In genomic region chr4:71032106-71032505, GRCh38 we compare ENCODE assay signal across 7 cellular contexts. TPM values are rescaled to one million over a fixed set of nuclear protein-coding genes. Genes with fewer than 3 reads are reported as not detected.
A peak's percentile ranks its signal among the peaks of the same experiment; 100 is the strongest.
DNase-seq lines count a peak whose midpoint lies in the region; TF ChIP-seq lines count a peak whose summit lies in the region.
"Not testable (repeated sequence)": the region's sequence is repeated elsewhere in the genome, so short reads cannot be mapped to it uniquely, and the experiment has no call there.

No MANE protein-coding gene starts in this region.

- H4K20me1 ChIP-seq in osteoblast (ENCODE audit: insufficient read depth, low read length): not testable (repeated sequence)

- not testable (repeated sequence) for H3K4me1 Mint-ChIP-seq in activated naive CD4-positive, alpha-beta T cell treated with anti-CD3 and anti-CD28 coated beads, Interleukin-2, amount 10 ng/mL, durations not matched to agents 7 days and 5 days

- not testable (repeated sequence) for H3K4me3 ChIP-seq in MG63; choroid plexus epithelial cell (ENCODE audit: low read depth, low read length)
- peak overlapping the region; percentile 22 for H3K4me3 ChIP-seq in osteoblast (ENCODE audit: insufficient read depth, low read length)

- H3K36me3 ChIP-seq in MG63; osteoblast (ENCODE audit: insufficient read depth, low read length): not testable (repeated sequence)

- peak overlapping the region; percentile 48 for H3K4me2 ChIP-seq in osteoblast (ENCODE audit: insufficient read depth, low read length)

- DNase-seq in AG20443 (ENCODE audit: low spot score) (peak; percentile 56), HCEC 1CT (peak; percentile 70), MG63 (peak; percentile 35), choroid plexus epithelial cell (ENCODE audit: low read depth) (peak; percentile 52), glomerular visceral epithelial cell (ENCODE audit: extremely low spot score) (peak; percentile 85), osteoblast (ENCODE audit: insufficient read length, low spot score, missing footprints) (peak; percentile 32)
- not testable (repeated sequence) for DNase-seq in activated naive CD4-positive, alpha-beta T cell treated with anti-CD3 and anti-CD28 coated beads, Interleukin-2, amount 10 ng/mL, durations not matched to agents 7 days and 5 days

- peaks cover 11% of the 10 kb centered on the region for H3K4me1 ChIP-seq in osteoblast (ENCODE audit: insufficient read depth, low read length)

- peak overlapping the region; percentile 68 for H2AFZ ChIP-seq in osteoblast (ENCODE audit: low read length)

- H3K36me3 Mint-ChIP-seq in activated naive CD4-positive, alpha-beta T cell treated with anti-CD3 and anti-CD28 coated beads, Interleukin-2, amount 10 ng/mL, durations not matched to agents 7 days and 5 days: peaks cover 19% of the 10 kb centered on the region

- H3K9me3 Mint-ChIP-seq in activated naive CD4-positive, alpha-beta T cell treated with anti-CD3 and anti-CD28 coated beads, Interleukin-2, amount 10 ng/mL, durations not matched to agents 7 days and 5 days: not testable (repeated sequence)

- TF ChIP-seq CTCF in choroid plexus epithelial cell (conservative IDR thresholded peaks at IDR 0.05; ENCODE audit: low read depth, low read length); osteoblast (IDR thresholded peaks at IDR 0.05; ENCODE audit: extremely low read depth, low read depth, low read length): not testable (repeated sequence)

- not testable (repeated sequence) for H3K79me2 ChIP-seq in osteoblast (ENCODE audit: insufficient read depth, low read length)

- H3K27ac Mint-ChIP-seq in activated naive CD4-positive, alpha-beta T cell treated with anti-CD3 and anti-CD28 coated beads, Interleukin-2, amount 10 ng/mL, durations not matched to agents 7 days and 5 days: peak overlapping the region; percentile 54

- H3K27ac ChIP-seq in osteoblast (ENCODE audit: low read depth, low read length): peak overlapping the region; percentile 94

- H3K27me3 ChIP-seq in MG63; osteoblast (ENCODE audit: insufficient read depth, low read length): not testable (repeated sequence)

- H3K9me3 ChIP-seq in MG63; osteoblast (ENCODE audit: low read depth, low read length): not testable (repeated sequence)

- H3K4me3 Mint-ChIP-seq in activated naive CD4-positive, alpha-beta T cell treated with anti-CD3 and anti-CD28 coated beads, Interleukin-2, amount 10 ng/mL, durations not matched to agents 7 days and 5 days: not testable (repeated sequence)

- not testable (repeated sequence) for H3K27me3 Mint-ChIP-seq in activated naive CD4-positive, alpha-beta T cell treated with anti-CD3 and anti-CD28 coated beads, Interleukin-2, amount 10 ng/mL, durations not matched to agents 7 days and 5 days

- CTCF ChIA-PET in activated naive CD4-positive, alpha-beta T cell treated with anti-CD3 and anti-CD28 coated beads, Interleukin-2, amount 10 ng/mL, durations not matched to agents 7 days and 5 days (lab: Charles Lee): not testable (repeated sequence)

RNA-seq across cellular contexts. Expression of gene DCK, which starts 38.7 kb away (rescaled TPM):
- 12.3 and 13.9 TPM in 2 replicates for total RNA-seq in MG63 (2014; rRNA removed; shearing (Covaris generic); ENCODE audit: low replicate concordance)
- 13.8 and 16.5 TPM in 2 replicates for total RNA-seq in osteoblast
